In the genomic region with DNA sequence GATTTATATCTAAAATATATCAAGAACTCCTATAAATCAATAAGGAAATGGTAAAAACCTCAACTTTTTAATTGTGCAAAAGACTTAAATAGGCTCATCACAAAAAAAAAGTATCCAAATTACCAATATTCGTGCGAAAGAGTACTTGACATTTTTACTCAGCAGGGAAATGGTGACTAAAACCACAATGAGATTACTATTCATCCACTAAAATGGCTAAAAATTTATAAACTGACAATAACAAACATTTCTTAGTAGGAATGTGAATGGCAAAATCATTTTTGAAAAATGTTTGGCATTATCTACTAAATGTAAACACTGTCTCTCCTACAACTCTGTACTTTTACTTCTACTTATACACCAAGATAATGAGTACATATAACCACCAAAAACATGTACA, we compare ENCODE assay signal across 16 cellular contexts.
A peak's percentile ranks its signal among the peaks of the same experiment; 100 is the strongest.
DNase-seq lines count a peak whose midpoint lies in the region; ATAC-seq and TF ChIP-seq lines count a peak whose summit lies in the region.
"Had no signal": no experiment of that assay in that cellular context is flagged by ENCODE, and none has a peak within 500 bp of the region (broad histone marks: within the 10 kb centered on the region; RNA-seq: fewer than 3 reads in every experiment).

No MANE protein-coding gene starts in this region.

- no peaks in the 10 kb centered on the region for H3K4me1 ChIP-seq in HCT116 (ENCODE audit: control insufficient read depth in 1 of 2, insufficient read depth in 2 of 2, low read length in 2 of 2)

- no peaks in the 10 kb centered on the region for H3K27me3 ChIP-seq in HCT116 (ENCODE audit: insufficient read depth, low read length)

- no peak overlapping the region for H3K27ac Mint-ChIP-seq in WTC11
- H3K27ac Mint-ChIP-seq: CD4-positive, alpha-beta T cell; H9; IgD-negative memory B cell had no signal

- H3K36me3 ChIP-seq in HCT116 (ENCODE audit: control insufficient read depth in 1 of 2, insufficient read depth in 2 of 2, low read length in 2 of 2), result no peaks in the 10 kb centered on the region

- no peak overlapping the region for H3K4me3 ChIP-seq in HCT116 (replicated peaks in 1 of 2; ENCODE audit: low read depth in 1 of 2, low read length in 2 of 2)
- no peak overlapping the region for H3K4me3 ChIP-seq in choroid plexus epithelial cell (ENCODE audit: low read depth, low read length)
- H3K4me3 ChIP-seq: GM12878 had no signal

- no peak overlapping the region for H3K4me2 ChIP-seq in HCT116 (ENCODE audit: low read length)

- H3K36me3 Mint-ChIP-seq in WTC11, result no peaks in the 10 kb centered on the region; the same call in 1 of the 2 replicates
- H3K36me3 Mint-ChIP-seq: IgD-negative memory B cell had no signal

- ATAC-seq in HCT116 (no peak), HG02938 (IDR thresholded peaks at IDR 0.05; ENCODE audit: unreplicated experiment) (no peak), WTC11 (no peak)
- ATAC-seq: GM12878 had no signal

- no peaks in the 10 kb centered on the region for H3K79me2 ChIP-seq in HCT116 (ENCODE audit: insufficient read depth, low read length)

- POLR2A ChIA-PET in HCT116 (lab: Charles Lee) (no interaction called here), WTC11 (lab: Charles Lee) (no interaction called here)

- H3K4me3 Mint-ChIP-seq in WTC11, result no peak overlapping the region
- H3K4me3 Mint-ChIP-seq: CD4-positive, alpha-beta T cell; H9; IgD-negative memory B cell had no signal

- peaks cover 14% of the 10 kb centered on the region; the same call in 1 of the 2 replicates for H3K9me3 Mint-ChIP-seq in WTC11
- H3K9me3 Mint-ChIP-seq: CD4-positive, alpha-beta T cell had no signal

- H3K27ac ChIP-seq in HCT116 (ENCODE audit: low read depth, low read length), result no peak overlapping the region
- H3K27ac ChIP-seq: C4-2B had no signal

- H3K9me2 ChIP-seq in HCT116 (ENCODE audit: insufficient read depth), result no peaks in the 10 kb centered on the region

- intact Hi-C loops in HCT116 (cut with micrococcal nuclease), result no loop called here

- BruUV-seq in HCT116 (replicated peaks; lab: Mats Ljungman, UMichigan), result no TSS peak

- TF ChIP-seq POLR2A in HCT116 (IDR thresholded peaks at IDR 0.05; ENCODE audit: borderline replicate concordance, extremely low read depth, insufficient read depth, insufficient read length), result no peak

- no peak for TF ChIP-seq RAD21 in HCT116 (IDR thresholded peaks at IDR 0.05; ENCODE audit: low read depth)

- TF ChIP-seq CTCF in HCT116 (IDR thresholded peaks at IDR 0.05 in 2 of 3, conservative IDR thresholded peaks at IDR 0.05 in 1 of 3; ENCODE audit: borderline replicate concordance in 1 of 3, insufficient read depth in 1 of 3, low read depth in 2 of 3, low read length in 2 of 3), result no peak
- no peak for TF ChIP-seq CTCF in choroid plexus epithelial cell (conservative IDR thresholded peaks at IDR 0.05; ENCODE audit: low read depth, low read length)
- no peak for TF ChIP-seq CTCF in WTC11 (IDR thresholded peaks at IDR 0.05)

- H3K27me3 Mint-ChIP-seq in WTC11 (ENCODE audit: low read depth), result peaks cover 8% of the 10 kb centered on the region
- H3K27me3 Mint-ChIP-seq: CD4-positive, alpha-beta T cell; IgD-negative memory B cell had no signal

- H3K4me1 Mint-ChIP-seq in WTC11, result peaks cover 16% of the 10 kb centered on the region
- H3K4me1 Mint-ChIP-seq: IgD-negative memory B cell had no signal

- peak; percentile 49 for DNase-seq in EH (ENCODE audit: low read depth)
- DNase-seq in HCT116 (ENCODE audit: low read depth, low spot score), result no peak
- DNase-seq in choroid plexus epithelial cell (ENCODE audit: low read depth), result peak; percentile 47
- no peak for DNase-seq in hypothalamus (lab: John Stamatoyannopoulos, UW)
- DNase-seq in WTC11 (ENCODE audit: low spot score), result no peak
- DNase-seq in activated CD4-positive, alpha-beta T cell treated with anti-CD3 and anti-CD28 coated beads for 4 hours, result no peak
- DNase-seq: AML-193; CD4-positive, alpha-beta T cell; DMS153; DMS79; H9; KBM-7 had no signal

- CTCF ChIA-PET in HCT116 (lab: Charles Lee), result no interaction called here
- CTCF ChIA-PET in WTC11 (lab: Charles Lee), result no interaction called here

- peak overlapping the region; percentile 16 for H2AFZ ChIP-seq in HCT116 (ENCODE audit: low read depth, low read length, poor library complexity, severe bottlenecking)

- RAD21 ChIA-PET in HCT116 (lab: Charles Lee; ENCODE audit: low non-redundant PET in 1 of 2, low total read pairs in 2 of 2, uncharacterized antibody in 2 of 2, unreplicated experiment in 2 of 2), result no interaction called here

- H4K20me1 ChIP-seq in HCT116 (ENCODE audit: insufficient read depth), result no peaks in the 10 kb centered on the region

- no peak overlapping the region for H3K9ac ChIP-seq in HCT116 (ENCODE audit: low read length)

- no peaks in the 10 kb centered on the region for H3K9me3 ChIP-seq in HCT116 (ENCODE audit: control insufficient read depth in 1 of 2, insufficient read depth in 1 of 2, low read depth in 1 of 2, low read length in 2 of 2)

TF ChIP-seq in HCT116, 20 proteins besides CTCF, POLR2A, EP300 and RAD21 (continues in another document):
- TF ChIP-seq EGR1 (IDR thresholded peaks at IDR 0.05; ENCODE audit: low read depth) (no peak), POLR2AphosphoS5 (IDR thresholded peaks at IDR 0.05; ENCODE audit: low read depth, low read length) (no peak), ATF3 (IDR thresholded peaks at IDR 0.05) (no peak), REST (IDR thresholded peaks at IDR 0.05; ENCODE audit: low read depth) (no peak), CEBPB (IDR thresholded peaks at IDR 0.05; ENCODE audit: low read depth) (no peak), EZH2phosphoT487 (IDR thresholded peaks at IDR 0.05; ENCODE audit: borderline replicate concordance) (no peak), ZNF274 (IDR thresholded peaks at IDR 0.05; ENCODE audit: low read depth, low read length) (no peak)

TF ChIP-seq in WTC11, 78 proteins besides CTCF, POLR2A, EP300 and RAD21 (continues in another document):
- TF ChIP-seq NR1H2 (CRISPR knock-in tag; IDR thresholded peaks at IDR 0.05), result no peak
- TF ChIP-seq ZNF138 (CRISPR knock-in tag; conservative IDR thresholded peaks at IDR 0.05), result no peak
- no peak for TF ChIP-seq ETV6 (CRISPR knock-in tag; IDR thresholded peaks at IDR 0.05)
- TF ChIP-seq, protein P1, sequence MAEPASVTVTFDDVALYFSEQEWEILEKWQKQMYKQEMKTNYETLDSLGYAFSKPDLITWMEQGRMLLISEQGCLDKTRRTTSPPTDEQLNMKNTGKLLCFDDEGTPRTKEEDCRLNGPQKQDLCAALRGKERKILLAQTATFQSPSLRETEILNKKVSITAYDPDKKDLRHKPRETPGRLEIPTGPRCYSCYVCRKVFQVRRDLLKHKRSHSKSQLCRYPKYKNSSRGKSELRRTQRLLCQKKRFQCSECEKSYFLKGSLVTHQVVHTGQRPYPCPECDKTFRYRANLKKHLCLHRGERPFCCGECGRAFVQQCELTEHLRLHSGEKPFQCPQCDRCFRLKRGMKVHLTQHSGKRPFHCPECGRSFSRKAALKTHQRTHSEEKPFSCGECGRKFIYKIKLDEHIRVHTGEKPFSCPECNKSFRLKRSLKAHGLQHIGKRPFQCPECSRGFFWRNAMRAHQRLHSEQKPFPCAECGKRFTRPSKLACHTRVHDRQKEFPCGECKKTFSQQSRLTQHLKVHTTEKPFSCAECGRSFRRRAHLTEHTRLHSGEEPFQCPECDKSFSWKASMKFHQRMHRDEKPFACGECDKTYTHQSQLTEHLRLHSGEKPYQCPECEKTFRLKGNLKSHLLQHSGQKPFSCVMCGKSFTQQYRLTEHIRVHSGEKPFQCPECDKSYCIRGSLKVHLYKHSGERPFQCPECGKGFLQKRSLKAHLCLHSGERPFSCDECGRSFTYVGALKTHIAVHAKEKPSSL (CRISPR knock-in tag; conservative IDR thresholded peaks at IDR 0.05), result no peak
- TF ChIP-seq NFATC4 (CRISPR knock-in tag; IDR thresholded peaks at IDR 0.05), result no peak
- TF ChIP-seq IRF1 (CRISPR knock-in tag; IDR thresholded peaks at IDR 0.05), result no peak
- no peak for TF ChIP-seq FOXJ3 (CRISPR knock-in tag; IDR thresholded peaks at IDR 0.05; ENCODE audit: borderline replicate concordance)
- TF ChIP-seq, protein P2, sequence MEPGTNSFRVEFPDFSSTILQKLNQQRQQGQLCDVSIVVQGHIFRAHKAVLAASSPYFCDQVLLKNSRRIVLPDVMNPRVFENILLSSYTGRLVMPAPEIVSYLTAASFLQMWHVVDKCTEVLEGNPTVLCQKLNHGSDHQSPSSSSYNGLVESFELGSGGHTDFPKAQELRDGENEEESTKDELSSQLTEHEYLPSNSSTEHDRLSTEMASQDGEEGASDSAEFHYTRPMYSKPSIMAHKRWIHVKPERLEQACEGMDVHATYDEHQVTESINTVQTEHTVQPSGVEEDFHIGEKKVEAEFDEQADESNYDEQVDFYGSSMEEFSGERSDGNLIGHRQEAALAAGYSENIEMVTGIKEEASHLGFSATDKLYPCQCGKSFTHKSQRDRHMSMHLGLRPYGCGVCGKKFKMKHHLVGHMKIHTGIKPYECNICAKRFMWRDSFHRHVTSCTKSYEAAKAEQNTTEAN (CRISPR knock-in tag; IDR thresholded peaks at IDR 0.05), result no peak
- TF ChIP-seq GABPB1 (CRISPR knock-in tag; IDR thresholded peaks at IDR 0.05), result no peak

Comparison
In these comparisons a context has a peak if more than half of its experiments do, and no peak if none do; other contexts are left out.
1. DNase-seq: peak in EH (single experiment) and choroid plexus epithelial cell (single experiment); none in HCT116 (single experiment), hypothalamus (0 of 51), WTC11 (single experiment) and activated CD4-positive, alpha-beta T cell treated with anti-CD3 and anti-CD28 coated beads for 4 hours (0 of 2).